ENCODE assay signal across 8 cellular contexts in the genomic region with DNA sequence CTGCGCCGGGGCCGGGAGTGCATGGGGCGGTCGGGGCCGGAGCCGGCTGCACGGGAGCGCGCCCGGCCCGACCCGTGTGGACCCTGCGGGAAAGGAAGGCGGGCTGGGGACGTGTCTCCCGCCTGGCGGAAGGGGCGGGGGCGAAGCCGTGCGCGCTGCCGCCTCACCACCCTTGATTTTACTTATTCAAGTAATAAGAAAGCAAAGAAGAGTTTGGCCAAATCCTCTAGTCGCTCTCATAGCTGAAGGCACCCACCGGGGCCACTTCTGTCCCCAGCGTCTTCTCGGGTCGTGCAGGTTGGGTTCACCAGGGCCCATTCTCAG. TPM values are rescaled to one million over a fixed set of nuclear protein-coding genes. Genes with fewer than 3 reads are reported as not detected.
DNase-seq lines count a peak whose midpoint lies in the region; ATAC-seq and TF ChIP-seq lines count a peak whose summit lies in the region.

No MANE protein-coding gene starts in this region.

- H3K9me3 ChIP-seq in CD4-positive, alpha-beta T cell (ENCODE audit: control insufficient read depth, low read length) = no peaks in the 10 kb centered on the region

- CTCF ChIA-PET in CD4-positive, alpha-beta T cell (lab: Charles Lee) = interaction anchor here (1.2 to 1.5 kb wide), 2 partner anchors 19 to 50 kb away, joined by 3 to 4 read pairs; a partner anchor contains a TSS

- intact Hi-C loops in CD4-positive, alpha-beta T cell (cut with DNase I, micrococcal nuclease) = loop anchor here (1.0 to 5.0 kb wide), 5 partner anchors 9 to 237 kb away; a partner anchor contains a TSS
- intact Hi-C loops in Right ventricle myocardium superior (cut with DNase I) = no loop called here
- intact Hi-C loops in posterior vena cava (cut with DNase I) = no loop called here

- POLR2A ChIA-PET in CD4-positive, alpha-beta T cell (lab: Charles Lee) = interaction anchor here (1.0 to 13.9 kb wide), 14 partner anchors 8 to 806 kb away, joined by 3 to 350 read pairs (median 6); a partner anchor contains a TSS

- peak in 9 of 10 experiments; percentile 36 to 70 (median 60) for DNase-seq in CD4-positive, alpha-beta T cell
- peak in 66 of 76 experiments; percentile 36 to 85 (median 62) for DNase-seq in HUDEP-2 (lab: John Stamatoyannopoulos, UW; ENCODE audit: unreplicated experiment in 76 of 76)
- DNase-seq in activated naive CD8-positive, alpha-beta T cell treated with anti-CD3 and anti-CD28 coated beads for 36 hours = peak; percentile 87
- peak; percentile 91 for DNase-seq in Right ventricle myocardium superior
- peak; percentile 95 for DNase-seq in posterior vena cava (ENCODE audit: low spot score)

- H3K27me3 ChIP-seq in CD4-positive, alpha-beta T cell (ENCODE audit: control insufficient read depth, insufficient read depth, low read length) = no peaks in the 10 kb centered on the region

- no peaks in the 10 kb centered on the region for H3K27me3 Mint-ChIP-seq in CD4-positive, alpha-beta T cell
- peaks cover 20% of the 10 kb centered on the region for H3K27me3 Mint-ChIP-seq in activated naive CD8-positive, alpha-beta T cell treated with anti-CD3 and anti-CD28 coated beads for 36 hours

- peak overlapping the region; percentile 98 for H3K27ac ChIP-seq in CD4-positive, alpha-beta T cell (ENCODE audit: low read depth, low read length)

- peak; percentile 16 for TF ChIP-seq POLR2A in Raji (IDR thresholded peaks at IDR 0.05; ENCODE audit: insufficient read depth, low read depth, low read length)

- H3K4me3 Mint-ChIP-seq in CD4-positive, alpha-beta T cell = peak overlapping the region; percentile 93
- peak overlapping the region; percentile 94 for H3K4me3 Mint-ChIP-seq in activated naive CD8-positive, alpha-beta T cell treated with anti-CD3 and anti-CD28 coated beads for 36 hours

- ATAC-seq in CD4-positive, alpha-beta T cell (ENCODE audit: poor library complexity) = peak; percentile 32
- ATAC-seq in GM19328 (IDR thresholded peaks at IDR 0.05; ENCODE audit: unreplicated experiment) = peak; percentile 34
- peak; percentile 84 for ATAC-seq in Right ventricle myocardium superior (ENCODE audit: poor library complexity)
- no peak for ATAC-seq in HG03139 (IDR thresholded peaks at IDR 0.05; ENCODE audit: unreplicated experiment)

- H3K9me3 Mint-ChIP-seq in CD4-positive, alpha-beta T cell = no peaks in the 10 kb centered on the region
- H3K9me3 Mint-ChIP-seq in activated naive CD8-positive, alpha-beta T cell treated with anti-CD3 and anti-CD28 coated beads for 36 hours = no peaks in the 10 kb centered on the region

- H3K27ac Mint-ChIP-seq in CD4-positive, alpha-beta T cell = peak overlapping the region; percentile 90
- H3K27ac Mint-ChIP-seq in activated naive CD8-positive, alpha-beta T cell treated with anti-CD3 and anti-CD28 coated beads for 36 hours = peak overlapping the region; percentile 91

- TF ChIP-seq CTCF in CD4-positive, alpha-beta T cell (IDR thresholded peaks at IDR 0.05) = no peak

- peaks cover 51% of the 10 kb centered on the region for H3K4me1 Mint-ChIP-seq in CD4-positive, alpha-beta T cell (ENCODE audit: low read depth)
- peaks cover 38% of the 10 kb centered on the region for H3K4me1 Mint-ChIP-seq in activated naive CD8-positive, alpha-beta T cell treated with anti-CD3 and anti-CD28 coated beads for 36 hours

- H3K36me3 Mint-ChIP-seq in CD4-positive, alpha-beta T cell (ENCODE audit: low read depth) = peaks cover 42% of the 10 kb centered on the region
- peaks cover 43% of the 10 kb centered on the region for H3K36me3 Mint-ChIP-seq in activated naive CD8-positive, alpha-beta T cell treated with anti-CD3 and anti-CD28 coated beads for 36 hours

RNA-seq across cellular contexts. Expression of a gene that starts 0.6 kb away (rescaled TPM):
- 100 to 1,000 TPM; 349 to 362 TPM for total RNA-seq in CD4-positive, alpha-beta T cell
- total RNA-seq in activated naive CD8-positive, alpha-beta T cell treated with anti-CD3 and anti-CD28 coated beads for 36 hours = 1,000 to 10,000 TPM; 1,791 to 1,802 TPM
- total RNA-seq in Right ventricle myocardium superior (179 TPM), posterior vena cava (100 to 1,000 TPM; 582 to 588 TPM)

RNA-seq across cellular contexts. Expression of a gene that starts 2.0 kb away (rescaled TPM):
- total RNA-seq in CD4-positive, alpha-beta T cell = 10 to 100 TPM; 17.2 to 20.5 TPM
- total RNA-seq in activated naive CD8-positive, alpha-beta T cell treated with anti-CD3 and anti-CD28 coated beads for 36 hours = 10 to 100 TPM; 27.8 to 30.7 TPM
- total RNA-seq in Right ventricle myocardium superior = 534 TPM
- total RNA-seq in posterior vena cava = 1 to 10 TPM; 3.2 to 4.3 TPM

RNA-seq across cellular contexts. Expression of a gene that starts 8.9 kb away (rescaled TPM):
- total RNA-seq in CD4-positive, alpha-beta T cell = 10 to 100 TPM; 59.3 to 62.8 TPM
- 100 to 1,000 TPM; 165 to 166 TPM for total RNA-seq in activated naive CD8-positive, alpha-beta T cell treated with anti-CD3 and anti-CD28 coated beads for 36 hours
- total RNA-seq in Right ventricle myocardium superior (85.8 TPM), posterior vena cava (10 to 100 TPM; 62.7 to 77.3 TPM)

RNA-seq across cellular contexts. Expression of a gene that starts 9.1 kb away (rescaled TPM):
- 10 to 100 TPM; 20.8 to 21.9 TPM for total RNA-seq in CD4-positive, alpha-beta T cell
- 10 to 100 TPM; 80.9 to 89.3 TPM for total RNA-seq in activated naive CD8-positive, alpha-beta T cell treated with anti-CD3 and anti-CD28 coated beads for 36 hours
- total RNA-seq in Right ventricle myocardium superior (208 TPM), posterior vena cava (10 to 100 TPM; 33.0 to 43.7 TPM)

RNA-seq across cellular contexts. Expression of a gene that starts 16.9 kb away (rescaled TPM):
- total RNA-seq in CD4-positive, alpha-beta T cell = not detected
- not detected for total RNA-seq in activated naive CD8-positive, alpha-beta T cell treated with anti-CD3 and anti-CD28 coated beads for 36 hours
- not detected for total RNA-seq in Right ventricle myocardium superior
- not detected for total RNA-seq in posterior vena cava

Comparison
In these comparisons a context has a peak if more than half of its experiments do, and no peak if none do; other contexts are left out.
1. RNA of a gene that starts 2.0 kb away (total RNA-seq): 534 TPM in Right ventricle myocardium superior (single experiment); 27.8 to 30.7 TPM in activated naive CD8-positive, alpha-beta T cell treated with anti-CD3 and anti-CD28 coated beads for 36 hours, 17.2 to 20.5 TPM in CD4-positive, alpha-beta T cell and 3.2 to 4.3 TPM in posterior vena cava; every median in the first group is over 10 times any median in the second.
2. intact Hi-C loops: an anchor here in CD4-positive, alpha-beta T cell (1.0 to 5.0 kb wide); none called in Right ventricle myocardium superior and posterior vena cava.
3. Peak in every context shown above with its lines, with median percentiles within 50 percentile points of each other: DNase-seq.